In genomic region chr17:50123649-50124349, GRCh38 we compare ENCODE assay signal across 11 cellular contexts. TPM values are rescaled to one million over a fixed set of nuclear protein-coding genes. Genes with fewer than 3 reads are reported as not detected.
A peak's percentile ranks its signal among the peaks of the same experiment; 100 is the strongest.
DNase-seq lines count a peak whose midpoint lies in the region; ATAC-seq and TF ChIP-seq lines count a peak whose summit lies in the region.
"Had no signal": no experiment of that assay in that cellular context is flagged by ENCODE, and none has a peak within 500 bp of the region (broad histone marks: within the 10 kb centered on the region; RNA-seq: fewer than 3 reads in every experiment).

No MANE protein-coding gene starts in this region.

- no TSS peak for BruUV-seq in PC-3 (replicated peaks; lab: Mats Ljungman, UMichigan)

- peak; percentile 61 for ATAC-seq in PC-3
- peak in 7 of 8 donors; percentile 7 to 50 (median 29) for ATAC-seq in heart right ventricle
- ATAC-seq in activated CD4-positive, CD25-positive, alpha-beta regulatory T cell treated with anti-CD3 and anti-CD28 coated beads, Interleukin-2, amount 50 U/mL, for 24 hours, result no peak
- no peak for ATAC-seq in stimulated activated naive CD8-positive, alpha-beta T cell treated with anti-CD3 and anti-CD28 coated beads, Interleukin-15, Interleukin-2, amounts not matched to agents 100 U/mL and 50 U/mL, for 24 hours
- ATAC-seq: left lung had no signal

- no peak for TF ChIP-seq CTCF in PC-3 (conservative IDR thresholded peaks at IDR 0.05; ENCODE audit: low read depth, low read length)
- no peak for TF ChIP-seq CTCF in heart right ventricle (IDR thresholded peaks at IDR 0.05)
- TF ChIP-seq CTCF in parathyroid adenoma (IDR thresholded peaks at IDR 0.05), result no peak

- no peaks in the 10 kb centered on the region for H3K79me2 ChIP-seq in PC-3 (ENCODE audit: low read length)
- H3K79me2 ChIP-seq in parathyroid adenoma, result no peaks in the 10 kb centered on the region

- intact Hi-C loops in PC-3 (cut with micrococcal nuclease) (no loop called here), heart right ventricle (cut with DNase I) (loop anchor here in 1 of 10 donors (5.0 kb wide), 1 partner anchor 39 kb away; no protein-coding TSS in a partner anchor)

- H3K4me3 ChIP-seq in H7 (ENCODE audit: insufficient read depth, low read depth, low read length) (no peak overlapping the region), PC-3 (ENCODE audit: low read length) (no peak overlapping the region), heart right ventricle (no peak overlapping the region), parathyroid adenoma (ENCODE audit: low read depth, low read length) (no peak overlapping the region)
- H3K4me3 ChIP-seq: coronary artery, left lung had no signal

- H3K27ac ChIP-seq in PC-3 (ENCODE audit: low read length) (no peak overlapping the region), heart right ventricle (peak overlapping the region in 4 of 10 donors; percentile 38 to 69 (median 50)), parathyroid adenoma (no peak overlapping the region)

- peaks cover 7% of the 10 kb centered on the region for H3K27me3 ChIP-seq in H7 (ENCODE audit: control insufficient read depth, insufficient read depth, low read length)
- peaks cover 5% of the 10 kb centered on the region; the same call in 1 of the 2 replicates for H3K27me3 ChIP-seq in PC-3 (ENCODE audit: low read length)
- H3K27me3 ChIP-seq in heart right ventricle, result peaks cover 0 to 42% (median 0%) of the 10 kb centered on the region in 7 donors
- no peaks in the 10 kb centered on the region for H3K27me3 ChIP-seq in parathyroid adenoma (ENCODE audit: control insufficient read depth, insufficient read depth, low read length)

- H3K9me3 ChIP-seq in PC-3 (ENCODE audit: low read length) (no peaks in the 10 kb centered on the region), heart right ventricle (no peaks in the 10 kb centered on the region), parathyroid adenoma (ENCODE audit: control insufficient read depth, low read length) (no peaks in the 10 kb centered on the region)
- H3K9me3 ChIP-seq: left lung had no signal

- H3K9ac ChIP-seq in PC-3 (ENCODE audit: low read length) (no peak overlapping the region), parathyroid adenoma (no peak overlapping the region)

- H3K4me1 ChIP-seq in PC-3 (ENCODE audit: insufficient read depth, low read length) (no peaks in the 10 kb centered on the region), heart right ventricle (peaks cover under 1 to 27% (median 12%) of the 10 kb centered on the region in 9 donors), parathyroid adenoma (no peaks in the 10 kb centered on the region)

- H3K9me2 ChIP-seq in PC-3 (replicated peaks; ENCODE audit: low read length), result no peaks in the 10 kb centered on the region

- DNase-seq in H7 (peak; percentile 75), PC-3 (no peak), heart right ventricle (no peak), GF-D8 (lab: John Stamatoyannopoulos, UW) (no peak), T-helper 1 cell (no peak)
- no peak for DNase-seq in stimulated activated naive CD8-positive, alpha-beta T cell treated with anti-CD3 and anti-CD28 coated beads, Interleukin-15, Interleukin-2, amounts not matched to agents 100 U/mL and 50 U/mL, for 24 hours

- H2AFZ ChIP-seq in PC-3 (ENCODE audit: low read length), result peak overlapping the region; percentile 7; the same call in 1 of the 2 replicates
- peak overlapping the region; percentile 65 for H2AFZ ChIP-seq in parathyroid adenoma

- POLR2A ChIA-PET in PC-3 (lab: Charles Lee; ENCODE audit: unreplicated experiment), result interaction anchor here (1.1 kb wide), 1 partner anchor 68 kb away, joined by 7 read pairs; no protein-coding TSS in a partner anchor

- H3K36me3 ChIP-seq in H7 (replicated peaks; ENCODE audit: control insufficient read depth, insufficient read depth, low read length) (no peaks in the 10 kb centered on the region), PC-3 (ENCODE audit: low read depth, low read length) (no peaks in the 10 kb centered on the region), heart right ventricle (no peaks in the 10 kb centered on the region), parathyroid adenoma (ENCODE audit: control insufficient read depth, insufficient read depth, low read length) (no peaks in the 10 kb centered on the region)
- H3K36me3 ChIP-seq: left lung had no signal

- no peaks in the 10 kb centered on the region for H4K20me1 ChIP-seq in PC-3 (ENCODE audit: low read length)

- CTCF ChIA-PET in PC-3 (lab: Charles Lee), result no interaction called here

- WGBS in heart right ventricle, 2 donors, result 43 to 44% methylated on average over 12 of the region's 12 CpGs

- H3K4me2 ChIP-seq in PC-3 (ENCODE audit: low read length) (no peak overlapping the region), parathyroid adenoma (ENCODE audit: low read length) (peak overlapping the region; percentile 4)

- no peaks in the 10 kb centered on the region for H3F3A ChIP-seq in PC-3 (ENCODE audit: low read length, unreplicated experiment)

RNA-seq across cellular contexts. Expression of gene SAMD14, which starts 6.2 kb away (rescaled TPM):
- total RNA-seq in H7 (2014; rRNA removed; shearing (Covaris generic)), result 7.8 and 8.2 TPM in 2 replicates
- 0.11 and 0.17 TPM in 2 replicates for total RNA-seq in PC-3 (2014; rRNA removed)
- total RNA-seq in heart right ventricle, result 1 to 10 TPM; 1.5 to 3.8 (median 1.9) TPM
- 1 to 10 TPM; 1.9 to 3.8 TPM for polyA plus RNA-seq in heart right ventricle

RNA-seq across cellular contexts. Expression of gene PPP1R9B, which starts 26.7 kb away (rescaled TPM):
- 15.0 and 21.1 TPM in 2 replicates for total RNA-seq in H7 (2014; rRNA removed; shearing (Covaris generic))
- total RNA-seq in PC-3 (2014; rRNA removed) (67.7 and 95.0 TPM in 2 replicates), heart right ventricle (10 to 100 TPM; 17.3 to 45.4 (median 26.9) TPM)
- polyA plus RNA-seq in heart right ventricle, result 10 to 100 TPM; 22.4 to 42.7 TPM

RNA-seq across cellular contexts. Expression of gene PDK2, which starts 28.6 kb away (rescaled TPM):
- 13.5 and 14.2 TPM in 2 replicates for total RNA-seq in H7 (2014; rRNA removed; shearing (Covaris generic))
- 31.9 and 37.6 TPM in 2 replicates for total RNA-seq in PC-3 (2014; rRNA removed)
- total RNA-seq in heart right ventricle, result 100 to 1,000 TPM; 161 to 337 (median 231) TPM
- polyA plus RNA-seq in heart right ventricle, result 100 to 1,000 TPM in 1 of 2 donors, 10 to 100 TPM in 1; 88.1 to 129 TPM

RNA-seq across cellular contexts. Expression of gene SGCA, which starts 42.0 kb away (rescaled TPM):
- total RNA-seq in H7 (2014; rRNA removed; shearing (Covaris generic)), result 0.52 and 1.1 TPM in 2 replicates
- not detected in 2 replicates for total RNA-seq in PC-3 (2014; rRNA removed)
- total RNA-seq in heart right ventricle, result 100 to 1,000 TPM; 136 to 204 (median 158) TPM
- polyA plus RNA-seq in heart right ventricle, result 100 to 1,000 TPM; 137 to 314 TPM
- total RNA-seq: M059J had no signal

Comparison
In these comparisons a context has a peak if more than half of its experiments do, and no peak if none do; other contexts are left out.
1. ATAC-seq: peak in PC-3 (single experiment) and heart right ventricle (7 of 8); none in activated CD4-positive, CD25-positive, alpha-beta regulatory T cell treated with anti-CD3 and anti-CD28 coated beads, Interleukin-2, amount 50 U/mL, for 24 hours (0 of 2) and stimulated activated naive CD8-positive, alpha-beta T cell treated with anti-CD3 and anti-CD28 coated beads, Interleukin-15, Interleukin-2, amounts not matched to agents 100 U/mL and 50 U/mL, for 24 hours (single experiment).